Comparison of ENCODE assay signal across 13 cellular contexts in the genomic region with DNA sequence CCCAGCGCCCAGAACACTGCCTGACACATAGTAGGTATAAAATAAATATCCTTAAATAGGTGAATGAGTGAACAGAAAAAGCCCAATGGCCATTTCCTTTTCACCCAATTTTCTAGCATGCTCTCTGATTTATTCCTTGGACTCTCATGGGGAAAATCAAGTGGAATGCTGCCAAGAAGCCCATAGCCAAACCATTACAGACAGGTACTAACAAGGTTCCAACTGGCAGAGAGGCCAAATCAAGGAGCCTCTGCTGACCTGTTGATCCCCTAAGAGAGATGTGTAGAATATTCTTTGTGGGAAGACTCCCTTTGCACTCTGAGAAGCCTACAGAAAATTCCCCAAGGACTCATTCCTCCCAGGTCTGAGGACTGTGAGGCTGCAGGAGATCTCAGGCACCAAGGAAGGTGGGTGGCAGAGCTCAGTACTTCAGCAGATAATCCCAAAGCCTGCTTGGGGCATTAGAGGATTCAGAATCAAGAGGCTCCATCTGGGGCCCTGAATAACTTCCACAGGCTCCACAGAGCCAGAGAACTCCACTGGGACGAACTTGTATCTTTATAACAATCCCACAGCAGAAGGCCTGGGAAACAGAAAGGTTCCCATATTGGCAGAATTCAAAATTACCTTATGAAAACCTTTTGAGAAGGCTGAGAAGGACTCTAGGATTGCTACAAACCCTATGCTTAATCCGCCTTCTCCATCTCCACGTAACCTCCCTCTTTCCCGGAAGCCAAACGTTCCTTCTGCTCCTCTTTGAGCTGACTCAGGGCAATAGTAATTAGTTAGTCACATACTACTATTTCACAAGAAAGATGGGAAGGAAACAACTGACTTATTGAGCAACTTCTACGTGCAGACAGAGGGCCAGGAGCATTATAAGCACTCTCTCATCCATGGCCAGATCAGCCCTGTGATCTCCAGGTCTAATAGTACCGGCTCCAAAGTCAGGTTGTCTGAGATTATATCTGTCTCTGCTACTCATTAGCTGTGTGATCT. TPM values are rescaled to one million over a fixed set of nuclear protein-coding genes. Genes with fewer than 3 reads are reported as not detected.
A peak's percentile ranks its signal among the peaks of the same experiment; 100 is the strongest.
DNase-seq lines count a peak whose midpoint lies in the region; ATAC-seq, FAIRE-seq and TF ChIP-seq lines count a peak whose summit lies in the region.
"Had no signal": no experiment of that assay in that cellular context is flagged by ENCODE, and none has a peak within 500 bp of the region (broad histone marks: within the 10 kb centered on the region; RNA-seq: fewer than 3 reads in every experiment).

No MANE protein-coding gene starts in this region.

- H3K4me3 ChIP-seq in smooth muscle cell: no peak overlapping the region
- H3K4me3 ChIP-seq: adrenal gland had no signal

- H3F3A ChIP-seq in smooth muscle cell (ENCODE audit: low read depth): peaks cover 30% of the 10 kb centered on the region

- no peaks in the 10 kb centered on the region for H3K27me3 ChIP-seq in smooth muscle cell (ENCODE audit: low read depth)
- H3K27me3 ChIP-seq: adrenal gland had no signal

- no peak for ATAC-seq in HG02870 (IDR thresholded peaks at IDR 0.05; ENCODE audit: unreplicated experiment)
- ATAC-seq: sciatic nerve had no signal

- TF ChIP-seq CTCF in smooth muscle cell (IDR thresholded peaks at IDR 0.05; ENCODE audit: borderline replicate concordance, insufficient read depth, poor library complexity, severe bottlenecking): no peak

- peak; percentile 88 for FAIRE-seq in RCC 7860 (lab: Jason Lieb, UNC)

- 24% methylated on average over 8 of the region's 8 CpGs for WGBS in smooth muscle cell (ENCODE audit: low lambda C conversion rate)

- H3K4me2 ChIP-seq in smooth muscle cell: peak overlapping the region; percentile 56

- H3K36me3 ChIP-seq in smooth muscle cell (ENCODE audit: low read depth): no peaks in the 10 kb centered on the region
- H3K36me3 ChIP-seq: adrenal gland had no signal

- peaks cover 32% of the 10 kb centered on the region for H3K4me1 ChIP-seq in smooth muscle cell (ENCODE audit: low read depth)

- H3K27ac ChIP-seq in smooth muscle cell (ENCODE audit: low read depth): peak overlapping the region; percentile 97
- H3K27ac ChIP-seq: adrenal gland had no signal

- DNase-seq in GM04504 (ENCODE audit: low read depth) (peak; percentile 88), RCC 7860 (ENCODE audit: low spot score) (peak; percentile 92), fibroblast of gingiva (ENCODE audit: low read depth) (peak; percentile 86), smooth muscle cell (lab: John Stamatoyannopoulos, UW; ENCODE audit: unreplicated experiment) (no peak), NCI-H2171 treated with DMSO at 0.1 percent for 48 hours (lab: John Stamatoyannopoulos, UW) (no peak), NCI-H1105 treated with DMSO at 0.1 percent for 48 hours (lab: John Stamatoyannopoulos, UW) (no peak)
- DNase-seq in stimulated activated CD4-positive, alpha-beta T cell treated with anti-CD3 and anti-CD28 coated beads, Interleukin-2, amount 100 ng/mL, for 24 hours: no peak
- DNase-seq: adrenal gland, H9, NCI-H1694, SHP77 had no signal

- no peak overlapping the region for H2AFZ ChIP-seq in smooth muscle cell (ENCODE audit: low read depth)

- H4K20me1 ChIP-seq in smooth muscle cell (ENCODE audit: low read depth): no peaks in the 10 kb centered on the region

- no peaks in the 10 kb centered on the region for H3K9me3 ChIP-seq in smooth muscle cell (replicated peaks; ENCODE audit: low read depth)
- H3K9me3 ChIP-seq: adrenal gland had no signal

- H3K9ac ChIP-seq in smooth muscle cell (ENCODE audit: low read depth): peak overlapping the region; percentile 31

- H3K79me2 ChIP-seq in smooth muscle cell (ENCODE audit: low read depth): peaks cover 52% of the 10 kb centered on the region

RNA-seq across cellular contexts. Expression of a gene that starts 34.5 kb away (rescaled TPM):
- 49.9 and 68.9 TPM in 2 replicates for total RNA-seq in smooth muscle cell
- polyA plus RNA-seq in smooth muscle cell: 7.8 and 13.3 TPM in 2 replicates

Comparison
In these comparisons a context has a peak if more than half of its experiments do, and no peak if none do; other contexts are left out.
1. DNase-seq: peak in GM04504 (single experiment), RCC 7860 (single experiment) and fibroblast of gingiva (single experiment); none in smooth muscle cell (single experiment), stimulated activated CD4-positive, alpha-beta T cell treated with anti-CD3 and anti-CD28 coated beads, Interleukin-2, amount 100 ng/mL, for 24 hours (0 of 2), NCI-H2171 treated with DMSO at 0.1 percent for 48 hours (single experiment) and NCI-H1105 treated with DMSO at 0.1 percent for 48 hours (single experiment).